14 cellular contexts compared by ENCODE assay signal in the genomic region with DNA sequence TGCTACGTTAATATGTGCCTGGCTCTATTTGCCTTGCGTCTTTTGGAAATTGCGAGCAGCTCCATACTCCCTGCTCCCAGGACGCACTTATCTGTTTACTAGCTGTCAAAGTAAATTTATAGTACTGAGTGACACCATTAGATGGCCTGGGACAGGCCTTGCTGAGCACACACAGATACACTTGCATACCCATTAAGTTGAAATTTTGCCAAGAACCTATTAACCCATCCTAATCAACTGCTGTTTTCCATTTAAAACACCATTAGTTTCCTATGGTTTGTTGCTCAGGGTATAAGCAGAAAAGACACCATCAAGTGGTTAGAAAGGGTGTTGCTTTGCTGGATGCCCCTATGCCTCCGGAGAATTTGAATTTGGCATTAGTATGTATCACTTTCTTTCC.
DNase-seq lines count a peak whose midpoint lies in the region; ATAC-seq, FAIRE-seq and TF ChIP-seq lines count a peak whose summit lies in the region.
"Had no signal": no experiment of that assay in that cellular context is flagged by ENCODE, and none has a peak within 500 bp of the region (broad histone marks: within the 10 kb centered on the region; RNA-seq: fewer than 3 reads in every experiment).

No MANE protein-coding gene starts in this region.

- dilution Hi-C loops in endothelial cell of umbilical vein (cut with MboI; ENCODE audit: extremely low pct_ligation_motif_present, low sequenced_read_pairs): no loop called here

- no peak overlapping the region for H3K4me3 ChIP-seq in endothelial cell of umbilical vein (replicated peaks in 1 of 3; ENCODE audit: insufficient read depth in 1 of 3, low read depth in 1 of 3, low read length in 3 of 3)
- H3K4me3 ChIP-seq in lower leg skin (ENCODE audit: low read depth, poor library complexity, severe bottlenecking): no peak overlapping the region
- no peak overlapping the region for H3K4me3 ChIP-seq in breast epithelium
- H3K4me3 ChIP-seq: thoracic aorta had no signal

- intact Hi-C loops in endothelial cell of umbilical vein (cut with micrococcal nuclease) (no loop called here), lower leg skin (cut with DNase I; ENCODE audit: low total_unique reads) (no loop called here), breast epithelium (cut with DNase I; ENCODE audit: low total_unique reads) (no loop called here)

- TF ChIP-seq CTCF in C4-2B (conservative IDR thresholded peaks at IDR 0.05) (peak; percentile 30), endothelial cell of umbilical vein (IDR thresholded peaks at IDR 0.05; ENCODE audit: extremely low read depth in 1 of 2, insufficient read depth in 1 of 2, low read depth in 1 of 2, low read length in 2 of 2) (no peak), lower leg skin (IDR thresholded peaks at IDR 0.05) (no peak), breast epithelium (IDR thresholded peaks at IDR 0.05) (no peak)

- H3K4me2 ChIP-seq in endothelial cell of umbilical vein (ENCODE audit: insufficient read depth, low read length): no peak overlapping the region

- H3K9me1 ChIP-seq in endothelial cell of umbilical vein (replicated peaks; ENCODE audit: control insufficient read depth, extremely low read depth, insufficient read depth, low read length): no peaks in the 10 kb centered on the region

- CTCF ChIA-PET in endothelial cell of umbilical vein (lab: Charles Lee): interaction anchor here (1.1 to 2.0 kb wide), 6 partner anchors 9 to 208 kb away, joined by 3 to 13 read pairs (median 4); no protein-coding TSS in a partner anchor

- H3K27ac ChIP-seq in C4-2B (no peak overlapping the region), endothelial cell of umbilical vein (ENCODE audit: insufficient read depth, low read depth, low read length) (no peak overlapping the region), breast epithelium (no peak overlapping the region)
- H3K27ac ChIP-seq: parathyroid adenoma, thoracic aorta had no signal

- H3K36me3 ChIP-seq in endothelial cell of umbilical vein (ENCODE audit: control insufficient read depth in 2 of 2, extremely low read depth in 1 of 2, insufficient read depth in 2 of 2, low read length in 2 of 2) (no peaks in the 10 kb centered on the region), breast epithelium (no peaks in the 10 kb centered on the region)
- H3K36me3 ChIP-seq: thoracic aorta had no signal

- H3K9me3 ChIP-seq in endothelial cell of umbilical vein (replicated peaks; ENCODE audit: control insufficient read depth, insufficient read depth, low read length) (no peaks in the 10 kb centered on the region), breast epithelium (no peaks in the 10 kb centered on the region)
- H3K9me3 ChIP-seq: thoracic aorta had no signal

- H3K79me2 ChIP-seq in endothelial cell of umbilical vein (ENCODE audit: control insufficient read depth, insufficient read depth, low read length): no peaks in the 10 kb centered on the region
- H3K79me2 ChIP-seq: parathyroid adenoma had no signal

- POLR2A ChIA-PET in endothelial cell of umbilical vein (lab: Charles Lee): no interaction called here

- no peaks in the 10 kb centered on the region for H3K4me1 ChIP-seq in endothelial cell of umbilical vein (ENCODE audit: control insufficient read depth, extremely low read depth, insufficient read depth, low read length)
- no peaks in the 10 kb centered on the region for H3K4me1 ChIP-seq in breast epithelium
- H3K4me1 ChIP-seq: parathyroid adenoma had no signal

- no peak for FAIRE-seq in endothelial cell of umbilical vein (lab: Jason Lieb, UNC)
- FAIRE-seq: D721Med, frontal cortex, TTC549 had no signal

- H4K20me1 ChIP-seq in endothelial cell of umbilical vein (replicated peaks; ENCODE audit: control insufficient read depth, extremely low read depth, insufficient read depth, low read length): no peaks in the 10 kb centered on the region

- 75 to 78% methylated on average over 5 of the region's 5 CpGs for WGBS in lower leg skin, 2 donors

- no peak overlapping the region for H2AFZ ChIP-seq in endothelial cell of umbilical vein (ENCODE audit: low read depth, low read length)
- H2AFZ ChIP-seq: parathyroid adenoma had no signal

- H3K27me3 ChIP-seq in endothelial cell of umbilical vein (ENCODE audit: control insufficient read depth in 2 of 2, insufficient read depth in 2 of 2, low read length in 2 of 2) (no peaks in the 10 kb centered on the region), breast epithelium (no peaks in the 10 kb centered on the region)

- no TSS peak for BruUV-seq in endothelial cell of umbilical vein (replicated peaks; lab: Mats Ljungman, UMichigan)

- DNase-seq in HT-29 (ENCODE audit: low spot score): peak; percentile 17
- DNase-seq in NCI-H69 (lab: John Stamatoyannopoulos, UW): peak; percentile 73
- DNase-seq in endothelial cell of umbilical vein (ENCODE audit: low read depth, low spot score): peak; percentile 24
- no peak for DNase-seq in lower leg skin (ENCODE audit: low spot score in 2 of 2)
- DNase-seq in breast epithelium (ENCODE audit: low spot score in 2 of 2): no peak
- no peak for DNase-seq in NK-92 treated with Interleukin-12 subunit alpha and Interleukin-12 subunit beta, amount 100 ng/mL, for 24 hours (lab: John Stamatoyannopoulos, UW)
- DNase-seq: NCI-H526 had no signal

- TF ChIP-seq POLR2A in endothelial cell of umbilical vein (IDR thresholded peaks at IDR 0.05; ENCODE audit: low read depth, low read length): no peak
- no peak for TF ChIP-seq POLR2A in lower leg skin (IDR thresholded peaks at IDR 0.05)
- TF ChIP-seq POLR2A in breast epithelium (IDR thresholded peaks at IDR 0.05): no peak

- no peak overlapping the region for H3K9ac ChIP-seq in endothelial cell of umbilical vein (replicated peaks; ENCODE audit: extremely low read depth, insufficient read depth, low read length)
- H3K9ac ChIP-seq: parathyroid adenoma had no signal

- ATAC-seq in GM21786 (IDR thresholded peaks at IDR 0.05; ENCODE audit: unreplicated experiment): no peak

TF ChIP-seq in endothelial cell of umbilical vein, 7 proteins besides CTCF, POLR2A, EP300 and RAD21:
- TF ChIP-seq EZH2 (IDR thresholded peaks at IDR 0.05; ENCODE audit: borderline replicate concordance, low read depth, low read length, severe bottlenecking) (no peak), FOS (IDR thresholded peaks at IDR 0.05; ENCODE audit: borderline replicate concordance, insufficient read depth, low read length) (no peak), GATA2 (IDR thresholded peaks at IDR 0.05; ENCODE audit: insufficient read depth, insufficient read length, low read depth, low read length) (no peak), JUN (IDR thresholded peaks at IDR 0.05; ENCODE audit: borderline replicate concordance, insufficient read depth, insufficient read length, low read depth) (no peak), POLR2AphosphoS5 (IDR thresholded peaks at IDR 0.05; ENCODE audit: insufficient read depth, low read depth, low read length) (no peak), MYC (IDR thresholded peaks at IDR 0.05; ENCODE audit: low read depth, low read length) (no peak), MAX (IDR thresholded peaks at IDR 0.05; ENCODE audit: insufficient read depth, insufficient read length) (no peak)

Comparison
In these comparisons a context has a peak if more than half of its experiments do, and no peak if none do; other contexts are left out.
1. DNase-seq: peak in HT-29 (single experiment), NCI-H69 (single experiment) and endothelial cell of umbilical vein (single experiment); none in lower leg skin (0 of 2), breast epithelium (0 of 2) and NK-92 treated with Interleukin-12 subunit alpha and Interleukin-12 subunit beta, amount 100 ng/mL, for 24 hours (single experiment).